Comparison of ENCODE assay signal across 8 cellular contexts in genomic region chr19:11766597-11767591, GRCh38. TPM values are rescaled to one million over a fixed set of nuclear protein-coding genes. Genes with fewer than 3 reads are reported as not detected.
DNase-seq lines count a peak whose midpoint lies in the region; ATAC-seq and TF ChIP-seq lines count a peak whose summit lies in the region.

ZNF441 (plus strand) TSS chr19:11767000; CDS start chr19:11767194, 194 bp downstream.

- peak; percentile 10 for DNase-seq in NCI-H1436 treated with DMSO at 0.1 percent for 48 hours (lab: John Stamatoyannopoulos, UW)
- peak; percentile 67 to 80 (median 69) for DNase-seq in T-helper 17 cell
- peak; percentile 79 to 99 (median 94) for DNase-seq in amygdala (lab: John Stamatoyannopoulos, UW)
- DNase-seq in left ventricle myocardium superior, result peak; percentile 99
- peak; percentile 97 for DNase-seq in prostate gland (ENCODE audit: low spot score)
- DNase-seq in upper lobe of right lung, result peak; percentile 99

- H3K4me3 ChIP-seq in GM12875 (ENCODE audit: low read depth, low read length) (peak within 1 kb of the TSS; percentile 86), prostate gland (peak within 1 kb of the TSS; percentile 87 to 88), upper lobe of right lung (peak within 1 kb of the TSS; percentile 77)

- whole genome bisulfite sequencing in prostate gland, result under 1% methylated on average over 57 of the region's 61 CpGs

- no peaks in the 10 kb centered on the region for H3K36me3 ChIP-seq in prostate gland
- no peaks in the 10 kb centered on the region for H3K36me3 ChIP-seq in upper lobe of right lung

- peak; percentile 64 for TF ChIP-seq POLR2A in prostate gland (IDR thresholded peaks at IDR 0.05)

- no peaks in the 10 kb centered on the region for H3K27me3 ChIP-seq in prostate gland (replicated peaks; ENCODE audit: insufficient read depth)
- no peaks in the 10 kb centered on the region for H3K27me3 ChIP-seq in upper lobe of right lung

- H3K4me1 Mint-ChIP-seq in T-helper 17 cell, result peaks cover 11% of the 10 kb centered on the region

- peak within 1 kb of the TSS; percentile 95 for H3K4me3 Mint-ChIP-seq in T-helper 17 cell

- peak within 1 kb of the TSS; percentile 94 to 96 for H3K27ac ChIP-seq in prostate gland
- H3K27ac ChIP-seq in upper lobe of right lung, result peak within 1 kb of the TSS; percentile 95

- no peaks in the 10 kb centered on the region for H3K27me3 Mint-ChIP-seq in T-helper 17 cell

- no peak for TF ChIP-seq CTCF in GM12875 (IDR thresholded peaks at IDR 0.05; ENCODE audit: borderline replicate concordance, insufficient read depth, low read depth, low read length)
- TF ChIP-seq CTCF in prostate gland (IDR thresholded peaks at IDR 0.05), result peak in 2 of 4 experiments; percentile 5
- TF ChIP-seq CTCF in upper lobe of right lung (IDR thresholded peaks at IDR 0.05), result no peak

- H3K27ac Mint-ChIP-seq in T-helper 17 cell, result peak within 1 kb of the TSS; percentile 70

- intact Hi-C loops in left ventricle myocardium superior (cut with micrococcal nuclease), result no loop called here
- intact Hi-C loops in prostate gland (cut with DNase I), result no loop called here
- intact Hi-C loops in upper lobe of right lung (cut with DNase I), result no loop called here

- H3K36me3 Mint-ChIP-seq in T-helper 17 cell (ENCODE audit: low read depth), result peaks cover 5% of the 10 kb centered on the region

- H3K9me3 ChIP-seq in T-helper 17 cell (ENCODE audit: control insufficient read depth, low read length, poor library complexity, severe bottlenecking) (peaks cover 4% of the 10 kb centered on the region), prostate gland (no peaks in the 10 kb centered on the region), upper lobe of right lung (no peaks in the 10 kb centered on the region)

- peak; percentile 93 for ATAC-seq in HG02763 (IDR thresholded peaks at IDR 0.05; ENCODE audit: unreplicated experiment)
- peak; percentile 97 for ATAC-seq in T-helper 17 cell
- peak; percentile 100 for ATAC-seq in left ventricle myocardium superior
- ATAC-seq in upper lobe of right lung, result peak; percentile 99

- H3K4me1 ChIP-seq in prostate gland (replicated peaks), result no peaks in the 10 kb centered on the region
- peaks cover 14% of the 10 kb centered on the region for H3K4me1 ChIP-seq in upper lobe of right lung

RNA-seq across cellular contexts. Expression of gene ZNF441, which starts in this region (rescaled TPM):
- total RNA-seq in T-helper 17 cell (1 to 10 TPM; 3.3 to 4.6 TPM), left ventricle myocardium superior (4.5 TPM), prostate gland (1 to 10 TPM; 6.9 to 7.3 TPM), upper lobe of right lung (10.0 TPM)

Comparison
In these comparisons a context has a peak if more than half of its experiments do, and no peak if none do; other contexts are left out.
1. Peak in every context shown above with its lines: DNase-seq, ATAC-seq, H3K4me3 ChIP-seq and H3K27ac ChIP-seq.
2. DNase-seq: peak in every context shown above with its lines; median percentile 99 in left ventricle myocardium superior; 99 in upper lobe of right lung; 97 in prostate gland; 94 in amygdala; 69 in T-helper 17 cell; 10 in NCI-H1436 treated with DMSO at 0.1 percent for 48 hours.